Comparison of ENCODE assay signal across 1 cellular context in the genomic region with DNA sequence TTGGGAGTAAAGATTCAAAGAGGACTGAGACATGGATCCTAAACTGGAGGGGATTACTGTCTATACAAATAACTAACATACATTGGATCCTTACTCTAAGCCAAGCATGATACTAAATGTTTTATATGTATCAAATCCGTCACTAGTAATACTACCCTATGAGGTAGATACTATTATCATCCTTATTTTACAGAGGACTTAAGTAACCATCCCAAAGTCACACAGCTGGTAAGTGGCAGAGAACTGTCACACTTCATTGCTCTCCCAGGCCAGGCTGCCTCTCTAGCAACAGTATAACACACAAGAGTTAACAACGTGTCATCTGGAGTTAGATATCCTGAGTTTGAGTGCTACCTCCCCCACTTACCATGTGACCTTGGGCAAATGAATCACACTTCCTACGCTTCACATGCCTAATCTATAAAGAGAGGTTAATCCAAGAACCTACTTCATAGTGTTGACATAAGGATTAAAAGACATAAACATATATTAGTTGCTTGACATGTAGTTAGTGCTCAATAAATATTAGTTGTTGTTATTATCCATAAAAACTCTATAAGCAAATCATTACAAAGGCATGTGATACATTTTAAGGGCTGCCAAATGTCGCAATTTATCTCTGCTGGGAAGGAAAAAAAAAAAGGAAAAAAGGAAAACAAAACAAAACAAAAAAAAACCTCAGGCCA.
A peak's percentile ranks its signal among the peaks of the same experiment; 100 is the strongest.
TF ChIP-seq lines count a peak whose summit lies in the region.

No MANE protein-coding gene starts in this region.

TF ChIP-seq in endothelial cell of umbilical vein, 7 proteins besides CTCF, POLR2A, EP300 and RAD21:
- TF ChIP-seq FOS (IDR thresholded peaks at IDR 0.05; ENCODE audit: borderline replicate concordance, insufficient read depth, low read length) = peak; percentile 79
- no peak for TF ChIP-seq MYC (IDR thresholded peaks at IDR 0.05; ENCODE audit: low read depth, low read length)
- peak; percentile 83 for TF ChIP-seq JUN (IDR thresholded peaks at IDR 0.05; ENCODE audit: borderline replicate concordance, insufficient read depth, insufficient read length, low read depth)
- TF ChIP-seq POLR2AphosphoS5 (IDR thresholded peaks at IDR 0.05; ENCODE audit: insufficient read depth, low read depth, low read length) = peak; percentile 62
- TF ChIP-seq GATA2 (IDR thresholded peaks at IDR 0.05; ENCODE audit: insufficient read depth, insufficient read length, low read depth, low read length) = no peak
- TF ChIP-seq EZH2 (IDR thresholded peaks at IDR 0.05; ENCODE audit: borderline replicate concordance, low read depth, low read length, severe bottlenecking) = no peak
- peak; percentile 54 for TF ChIP-seq MAX (IDR thresholded peaks at IDR 0.05; ENCODE audit: insufficient read depth, insufficient read length)
TF ChIP-seq in endothelial cell of umbilical vein: peak in this region for 4.
